Comparison of ENCODE assay signal across 1 cellular context in the genomic region with DNA sequence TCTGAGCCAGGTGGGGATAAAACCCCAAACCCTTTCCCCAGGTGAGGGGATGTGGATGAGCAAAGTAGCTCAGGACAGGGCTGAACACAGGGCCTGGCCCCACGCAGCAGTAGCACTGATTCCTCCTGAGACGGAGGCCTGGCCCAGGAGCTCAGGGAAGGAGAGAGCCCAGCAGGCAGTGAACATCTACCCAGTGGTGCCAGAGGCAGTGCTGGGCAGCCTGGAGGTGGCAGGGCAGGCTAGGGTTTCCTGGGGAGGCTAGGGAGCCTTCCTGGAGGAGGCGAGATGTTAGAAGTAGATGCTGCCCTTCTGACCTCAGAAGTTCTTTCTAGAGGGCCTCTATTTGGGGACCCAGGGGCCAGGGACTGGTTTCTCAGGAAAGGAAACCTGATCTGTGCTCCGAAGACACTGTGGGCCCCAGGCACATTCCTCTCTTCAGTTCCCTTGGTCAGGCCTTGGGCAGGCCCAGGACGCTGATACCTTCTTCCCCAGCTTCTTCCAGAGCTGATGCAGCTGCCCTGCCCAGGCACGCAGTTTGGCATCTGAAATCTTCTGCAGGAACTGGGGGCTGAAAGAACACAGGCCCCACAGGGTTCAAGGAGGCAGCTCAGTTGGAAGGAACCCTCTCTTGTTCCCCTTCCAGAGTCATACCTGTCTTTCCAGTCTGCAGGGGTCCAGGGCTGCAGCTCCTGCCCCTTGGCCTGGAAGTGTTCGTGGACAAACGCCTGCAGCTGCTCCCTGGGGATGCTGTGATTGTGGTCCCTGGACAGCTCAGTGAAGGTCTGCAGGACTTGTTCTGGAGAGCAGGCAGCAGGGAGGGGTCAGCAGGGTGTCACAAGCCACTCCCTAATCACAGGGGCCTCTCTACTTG.
TF ChIP-seq lines count a peak whose summit lies in the region.

No MANE protein-coding gene starts in this region.

TF ChIP-seq in GM23338, 12 proteins besides CTCF, POLR2A, EP300 and RAD21 (continued from another document):
- TF ChIP-seq, protein P1, sequence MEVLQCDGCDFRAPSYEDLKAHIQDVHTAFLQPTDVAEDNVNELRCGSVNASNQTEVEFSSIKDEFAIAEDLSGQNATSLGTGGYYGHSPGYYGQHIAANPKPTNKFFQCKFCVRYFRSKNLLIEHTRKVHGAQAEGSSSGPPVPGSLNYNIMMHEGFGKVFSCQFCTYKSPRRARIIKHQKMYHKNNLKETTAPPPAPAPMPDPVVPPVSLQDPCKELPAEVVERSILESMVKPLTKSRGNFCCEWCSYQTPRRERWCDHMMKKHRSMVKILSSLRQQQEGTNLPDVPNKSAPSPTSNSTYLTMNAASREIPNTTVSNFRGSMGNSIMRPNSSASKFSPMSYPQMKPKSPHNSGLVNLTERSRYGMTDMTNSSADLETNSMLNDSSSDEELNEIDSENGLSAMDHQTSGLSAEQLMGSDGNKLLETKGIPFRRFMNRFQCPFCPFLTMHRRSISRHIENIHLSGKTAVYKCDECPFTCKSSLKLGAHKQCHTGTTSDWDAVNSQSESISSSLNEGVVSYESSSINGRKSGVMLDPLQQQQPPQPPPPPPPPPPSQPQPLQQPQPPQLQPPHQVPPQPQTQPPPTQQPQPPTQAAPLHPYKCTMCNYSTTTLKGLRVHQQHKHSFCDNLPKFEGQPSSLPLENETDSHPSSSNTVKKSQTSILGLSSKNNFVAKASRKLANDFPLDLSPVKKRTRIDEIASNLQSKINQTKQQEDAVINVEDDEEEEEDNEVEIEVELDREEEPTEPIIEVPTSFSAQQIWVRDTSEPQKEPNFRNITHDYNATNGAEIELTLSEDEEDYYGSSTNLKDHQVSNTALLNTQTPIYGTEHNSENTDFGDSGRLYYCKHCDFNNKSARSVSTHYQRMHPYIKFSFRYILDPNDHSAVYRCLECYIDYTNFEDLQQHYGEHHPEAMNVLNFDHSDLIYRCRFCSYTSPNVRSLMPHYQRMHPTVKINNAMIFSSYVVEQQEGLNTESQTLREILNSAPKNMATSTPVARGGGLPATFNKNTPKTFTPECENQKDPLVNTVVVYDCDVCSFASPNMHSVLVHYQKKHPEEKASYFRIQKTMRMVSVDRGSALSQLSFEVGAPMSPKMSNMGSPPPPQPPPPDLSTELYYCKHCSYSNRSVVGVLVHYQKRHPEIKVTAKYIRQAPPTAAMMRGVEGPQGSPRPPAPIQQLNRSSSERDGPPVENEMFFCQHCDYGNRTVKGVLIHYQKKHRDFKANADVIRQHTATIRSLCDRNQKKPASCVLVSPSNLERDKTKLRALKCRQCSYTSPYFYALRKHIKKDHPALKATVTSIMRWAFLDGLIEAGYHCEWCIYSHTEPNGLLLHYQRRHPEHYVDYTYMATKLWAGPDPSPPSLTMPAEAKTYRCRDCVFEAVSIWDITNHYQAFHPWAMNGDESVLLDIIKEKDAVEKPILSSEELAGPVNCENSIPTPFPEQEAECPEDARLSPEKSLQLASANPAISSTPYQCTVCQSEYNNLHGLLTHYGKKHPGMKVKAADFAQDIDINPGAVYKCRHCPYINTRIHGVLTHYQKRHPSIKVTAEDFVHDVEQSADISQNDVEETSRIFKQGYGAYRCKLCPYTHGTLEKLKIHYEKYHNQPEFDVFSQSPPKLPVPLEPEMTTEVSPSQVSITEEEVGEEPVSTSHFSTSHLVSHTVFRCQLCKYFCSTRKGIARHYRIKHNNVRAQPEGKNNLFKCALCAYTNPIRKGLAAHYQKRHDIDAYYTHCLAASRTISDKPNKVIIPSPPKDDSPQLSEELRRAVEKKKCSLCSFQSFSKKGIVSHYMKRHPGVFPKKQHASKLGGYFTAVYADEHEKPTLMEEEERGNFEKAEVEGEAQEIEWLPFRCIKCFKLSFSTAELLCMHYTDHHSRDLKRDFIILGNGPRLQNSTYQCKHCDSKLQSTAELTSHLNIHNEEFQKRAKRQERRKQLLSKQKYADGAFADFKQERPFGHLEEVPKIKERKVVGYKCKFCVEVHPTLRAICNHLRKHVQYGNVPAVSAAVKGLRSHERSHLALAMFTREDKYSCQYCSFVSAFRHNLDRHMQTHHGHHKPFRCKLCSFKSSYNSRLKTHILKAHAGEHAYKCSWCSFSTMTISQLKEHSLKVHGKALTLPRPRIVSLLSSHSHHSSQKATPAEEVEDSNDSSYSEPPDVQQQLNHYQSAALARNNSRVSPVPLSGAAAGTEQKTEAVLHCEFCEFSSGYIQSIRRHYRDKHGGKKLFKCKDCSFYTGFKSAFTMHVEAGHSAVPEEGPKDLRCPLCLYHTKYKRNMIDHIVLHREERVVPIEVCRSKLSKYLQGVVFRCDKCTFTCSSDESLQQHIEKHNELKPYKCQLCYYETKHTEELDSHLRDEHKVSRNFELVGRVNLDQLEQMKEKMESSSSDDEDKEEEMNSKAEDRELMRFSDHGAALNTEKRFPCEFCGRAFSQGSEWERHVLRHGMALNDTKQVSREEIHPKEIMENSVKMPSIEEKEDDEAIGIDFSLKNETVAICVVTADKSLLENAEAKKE (CRISPR knock-in tag; IDR thresholded peaks at IDR 0.05): no peak
- TF ChIP-seq ZNF114 (CRISPR knock-in tag; IDR thresholded peaks at IDR 0.05) (no peak), CREB1 (CRISPR knock-in tag; IDR thresholded peaks at IDR 0.05; ENCODE audit: low read depth) (no peak), JUNB (IDR thresholded peaks at IDR 0.05; ENCODE audit: unreplicated experiment) (no peak), EZH2 (IDR thresholded peaks at IDR 0.05; ENCODE audit: low read depth, unreplicated experiment) (no peak), POLR2AphosphoS5 (IDR thresholded peaks at IDR 0.05; ENCODE audit: low read depth) (no peak), EZH2phosphoT487 (IDR thresholded peaks at IDR 0.05; ENCODE audit: unreplicated experiment) (no peak)
- TF ChIP-seq, protein P2, sequence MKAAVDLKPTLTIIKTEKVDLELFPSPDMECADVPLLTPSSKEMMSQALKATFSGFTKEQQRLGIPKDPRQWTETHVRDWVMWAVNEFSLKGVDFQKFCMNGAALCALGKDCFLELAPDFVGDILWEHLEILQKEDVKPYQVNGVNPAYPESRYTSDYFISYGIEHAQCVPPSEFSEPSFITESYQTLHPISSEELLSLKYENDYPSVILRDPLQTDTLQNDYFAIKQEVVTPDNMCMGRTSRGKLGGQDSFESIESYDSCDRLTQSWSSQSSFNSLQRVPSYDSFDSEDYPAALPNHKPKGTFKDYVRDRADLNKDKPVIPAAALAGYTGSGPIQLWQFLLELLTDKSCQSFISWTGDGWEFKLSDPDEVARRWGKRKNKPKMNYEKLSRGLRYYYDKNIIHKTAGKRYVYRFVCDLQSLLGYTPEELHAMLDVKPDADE (IDR thresholded peaks at IDR 0.05): no peak
